In genomic region chr18:62778976-62779869, GRCh38 we compare ENCODE assay signal across 16 cellular contexts.
DNase-seq lines count a peak whose midpoint lies in the region; ATAC-seq, FAIRE-seq and TF ChIP-seq lines count a peak whose summit lies in the region.
"Had no signal": no experiment of that assay in that cellular context is flagged by ENCODE, and none has a peak within 500 bp of the region (broad histone marks: within the 10 kb centered on the region; RNA-seq: fewer than 3 reads in every experiment).

No MANE protein-coding gene starts in this region.

- H3K56ac ChIP-seq in H1 (replicated peaks; ENCODE audit: insufficient read length, low read depth, low read length): no peak overlapping the region

- peaks cover 6% of the 10 kb centered on the region in 2 experiments for H4K20me1 ChIP-seq in H1 (replicated peaks in 1 of 2; ENCODE audit: control insufficient read depth in 1 of 2, insufficient read depth in 2 of 2, low read length in 2 of 2)

- POLR2A ChIA-PET in H1 (lab: Charles Lee; ENCODE audit: partially characterized antibody): interaction anchor here (0.6 to 1.4 kb wide), 3 partner anchors 14 to 49 kb away, joined by 3 to 4 read pairs (median 3); no protein-coding TSS in a partner anchor

- peak; percentile 45 for FAIRE-seq in H1 (lab: Jason Lieb, UNC)

- TF ChIP-seq EP300 in H1 (IDR thresholded peaks at IDR 0.05; ENCODE audit: borderline replicate concordance in 1 of 2, low read depth in 2 of 2, low read length in 2 of 2): no peak

- no peak overlapping the region for H3K14ac ChIP-seq in H1 (ENCODE audit: insufficient read length)

- no peaks in the 10 kb centered on the region for H3K36me3 ChIP-seq in CD4-positive, CD25-positive, alpha-beta regulatory T cell (ENCODE audit: control insufficient read depth, insufficient read depth, low read length)
- H3K36me3 ChIP-seq in H1 (ENCODE audit: control insufficient read depth in 2 of 4, insufficient read depth in 4 of 4, low read length in 3 of 4): no peaks in the 10 kb centered on the region; a peak in 1 of 8 replicates
- H3K36me3 ChIP-seq: left lung, Peyer's patch had no signal

- no peaks in the 10 kb centered on the region for H3K27me3 ChIP-seq in CD4-positive, CD25-positive, alpha-beta regulatory T cell (ENCODE audit: control insufficient read depth, insufficient read depth, low read length)
- H3K27me3 ChIP-seq in H1 (replicated peaks in 1 of 4; ENCODE audit: control insufficient read depth in 3 of 4, extremely low read depth in 1 of 4, insufficient read depth in 3 of 4, low read length in 3 of 4): no peaks in the 10 kb centered on the region
- H3K27me3 ChIP-seq: left lung, Peyer's patch had no signal

- peaks cover 12 to 43% (median 40%) of the 10 kb centered on the region in 4 donors for H3K4me1 Mint-ChIP-seq in CD4-positive, CD25-positive, alpha-beta regulatory T cell

- TF ChIP-seq POLR2A in H1 (IDR thresholded peaks at IDR 0.05; ENCODE audit: control extremely low read depth in 1 of 2, low read depth in 2 of 2, low read length in 2 of 2): no peak

- H3K9me3 ChIP-seq in CD4-positive, CD25-positive, alpha-beta regulatory T cell (ENCODE audit: control insufficient read depth in 2 of 2, low read length in 2 of 2): no peaks in the 10 kb centered on the region
- no peaks in the 10 kb centered on the region for H3K9me3 ChIP-seq in H1 (ENCODE audit: insufficient read depth in 2 of 2, low read depth in 1 of 2, low read length in 1 of 2)
- H3K9me3 ChIP-seq: left lung, Peyer's patch had no signal

- H3K4me2 ChIP-seq in H1 (ENCODE audit: insufficient read depth in 1 of 2, low read depth in 2 of 2, low read length in 2 of 2): peak overlapping the region; percentile 23 to 35

- peaks cover 24 to 99% of the 10 kb centered on the region in 2 experiments; a peak in 3 of 4 replicates for H3K79me2 ChIP-seq in H1 (ENCODE audit: control insufficient read depth in 1 of 2, insufficient read depth in 2 of 2, low read length in 2 of 2)

- H3K18ac ChIP-seq in H1 (ENCODE audit: extremely low read depth, low read length): no peak overlapping the region; the same call in 1 of the 2 replicates

- peaks cover 8% of the 10 kb centered on the region; the same call in 1 of the 2 replicates for H3K79me1 ChIP-seq in H1 (ENCODE audit: low read depth, low read length)

- no peak overlapping the region for H3K9ac ChIP-seq in H1 (replicated peaks in 1 of 4; ENCODE audit: extremely low read depth in 1 of 4, low read depth in 3 of 4, low read length in 3 of 4)

- peaks cover 7% of the 10 kb centered on the region for H3K4me1 ChIP-seq in CD4-positive, CD25-positive, alpha-beta regulatory T cell (ENCODE audit: control insufficient read depth, insufficient read depth, low read length, poor library complexity, severe bottlenecking)
- peaks cover 6 to 19% (median 15%) of the 10 kb centered on the region in 4 experiments; a peak in 6 of 7 replicates for H3K4me1 ChIP-seq in H1 (replicated peaks in 1 of 4; ENCODE audit: control insufficient read depth in 3 of 4, insufficient read depth in 4 of 4, low read length in 3 of 4)
- H3K4me1 ChIP-seq: Peyer's patch had no signal

- H3K27me3 Mint-ChIP-seq in CD4-positive, CD25-positive, alpha-beta regulatory T cell: no peaks in the 10 kb centered on the region
- H3K27me3 Mint-ChIP-seq: activated CD8-positive, alpha-beta memory T cell treated with anti-CD3 and anti-CD28 coated beads, Interleukin-2, amount 10 ng/mL, durations not matched to agents 7 days and 5 days had no signal

- no peak overlapping the region for H3K23ac ChIP-seq in H1 (ENCODE audit: insufficient read length)

- H3K23me2 ChIP-seq in H1 (ENCODE audit: low read depth, low read length): no peaks in the 10 kb centered on the region

- H3K4ac ChIP-seq in H1 (replicated peaks; ENCODE audit: insufficient read length, low read depth, low read length): no peak overlapping the region

- H4K5ac ChIP-seq in H1 (ENCODE audit: insufficient read length, low read depth, low read length): no peak overlapping the region

- TF ChIP-seq CTCF in H1 (IDR thresholded peaks at IDR 0.05; ENCODE audit: control extremely low read depth in 1 of 3, insufficient read depth in 1 of 3, low read depth in 1 of 3, low read length in 3 of 3): no peak

- peak overlapping the region; percentile 0 for H2BK120ac ChIP-seq in H1 (replicated peaks; ENCODE audit: low read depth, low read length)

- no peak overlapping the region for H2BK20ac ChIP-seq in H1 (ENCODE audit: low read length)

- no peaks in the 10 kb centered on the region for H3K36me3 Mint-ChIP-seq in CD4-positive, CD25-positive, alpha-beta regulatory T cell

- H3K27ac Mint-ChIP-seq in CD4-positive, CD25-positive, alpha-beta regulatory T cell: peak overlapping the region in 2 of 3 donors; percentile 39 to 64
- H3K27ac Mint-ChIP-seq: activated CD8-positive, alpha-beta memory T cell treated with anti-CD3 and anti-CD28 coated beads, Interleukin-2, amount 10 ng/mL, durations not matched to agents 7 days and 5 days; CD14-positive monocyte had no signal

- no peak overlapping the region for H4K8ac ChIP-seq in H1 (ENCODE audit: extremely low read depth, insufficient read depth, low read length)

- no peak overlapping the region for H3K4me3 ChIP-seq in CD4-positive, CD25-positive, alpha-beta regulatory T cell (ENCODE audit: low read depth, low read length)
- H3K4me3 ChIP-seq in H1 (ENCODE audit: extremely low read depth in 1 of 4, insufficient read depth in 2 of 4, low read depth in 3 of 4, low read length in 4 of 4): peak overlapping the region in 1 of 4 experiments; percentile 10; a peak in 1 of 8 replicates
- H3K4me3 ChIP-seq: left lung, Peyer's patch had no signal

- ATAC-seq in CD4-positive, CD25-positive, alpha-beta regulatory T cell (ENCODE audit: low read depth in 2 of 2): no peak
- no peak for ATAC-seq in HG03565 (IDR thresholded peaks at IDR 0.05; ENCODE audit: unreplicated experiment)
- ATAC-seq: activated CD8-positive, alpha-beta memory T cell treated with anti-CD3 and anti-CD28 coated beads, Interleukin-2, amount 10 ng/mL, durations not matched to agents 7 days and 5 days; left lung; naive thymus-derived CD4-positive, alpha-beta T cell had no signal

- H3K4me3 Mint-ChIP-seq in CD4-positive, CD25-positive, alpha-beta regulatory T cell: no peak overlapping the region
- H3K4me3 Mint-ChIP-seq: activated CD8-positive, alpha-beta memory T cell treated with anti-CD3 and anti-CD28 coated beads, Interleukin-2, amount 10 ng/mL, durations not matched to agents 7 days and 5 days; CD14-positive monocyte; naive thymus-derived CD4-positive, alpha-beta T cell had no signal

- 57% methylated on average over 6 of the region's 6 CpGs; no CpG with 5 or more reads in 1 of the 2 experiments for WGBS in H1 (ENCODE audit: extremely low coverage in 1 of 2, insufficient coverage in 1 of 2, insufficient read length in 1 of 2, insufficient replicate concordance in 2 of 2, low coverage in 1 of 2, low lambda C conversion rate in 2 of 2, missing lambda C conversion rate in 1 of 2), 2 experiments

- CTCF ChIA-PET in H1 (lab: Charles Lee; ENCODE audit: partially characterized antibody): interaction anchor here (0.6 kb wide), 1 partner anchor 22 kb away, joined by 3 read pairs; no protein-coding TSS in a partner anchor

- DNase-seq in CD4-positive, CD25-positive, alpha-beta regulatory T cell: peak in 1 of 3 donors; percentile 10
- peak; percentile 36 for DNase-seq in COR-L47 (lab: John Stamatoyannopoulos, UW)
- peak; percentile 80 for DNase-seq in OCI-M1 (lab: John Stamatoyannopoulos, UW)
- no peak for DNase-seq in H1 (ENCODE audit: low read depth in 1 of 2, low spot score in 2 of 2)
- no peak for DNase-seq in NCI-H1092 treated with DMSO at 0.1 percent for 48 hours (lab: John Stamatoyannopoulos, UW)
- DNase-seq in NAMALWA (ENCODE audit: low spot score): no peak
- DNase-seq: activated CD8-positive, alpha-beta memory T cell treated with anti-CD3 and anti-CD28 coated beads, Interleukin-2, amount 10 ng/mL, durations not matched to agents 7 days and 5 days; GF-D8; left lung; naive thymus-derived CD4-positive, alpha-beta T cell; NCI-H2227 treated with DMSO at 0.1 percent for 48 hours; Peyer's patch; retina had no signal

- no peaks in the 10 kb centered on the region for H3K9me3 Mint-ChIP-seq in CD4-positive, CD25-positive, alpha-beta regulatory T cell
- H3K9me3 Mint-ChIP-seq: CD14-positive monocyte had no signal

- no peak overlapping the region for H2AFZ ChIP-seq in H1 (ENCODE audit: low read length)

- H2BK15ac ChIP-seq in H1 (ENCODE audit: low read length): no peak overlapping the region

- H3K27ac ChIP-seq in CD4-positive, CD25-positive, alpha-beta regulatory T cell (ENCODE audit: insufficient read depth, low read length, poor library complexity, severe bottlenecking): no peak overlapping the region
- H3K27ac ChIP-seq in H1 (ENCODE audit: low read depth, low read length): no peak overlapping the region
- H3K27ac ChIP-seq: HL-60, left lung, Peyer's patch had no signal

- no peak for TF ChIP-seq RAD21 in H1 (IDR thresholded peaks at IDR 0.05 in 1 of 2, conservative IDR thresholded peaks at IDR 0.05 in 1 of 2; ENCODE audit: low read depth in 2 of 2, low read length in 2 of 2)

- 0 out of 2 replicates have a peak overlapping the region, but pooled peaks have one; percentile 3 for H2BK5ac ChIP-seq in H1 (ENCODE audit: low read depth, low read length)

- H4K91ac ChIP-seq in H1 (replicated peaks; ENCODE audit: insufficient read length, low read length): peak overlapping the region; percentile 13

- 0 out of 2 replicates have a peak overlapping the region, but pooled peaks have one; percentile 5 for H2BK12ac ChIP-seq in H1 (ENCODE audit: low read depth, low read length)

- no peak overlapping the region for H2AK5ac ChIP-seq in H1 (ENCODE audit: low read depth, low read length)

TF ChIP-seq in H1, 55 proteins besides CTCF, POLR2A, EP300 and RAD21:
- TF ChIP-seq BACH1 (IDR thresholded peaks at IDR 0.05; ENCODE audit: low read length) (no peak), RXRA (IDR thresholded peaks at IDR 0.05; ENCODE audit: insufficient read depth, low read depth, low read length) (no peak), TBP (IDR thresholded peaks at IDR 0.05; ENCODE audit: low read depth, low read length) (peak; percentile 48; the same call in 1 of the 2 replicates), SRF (IDR thresholded peaks at IDR 0.05; ENCODE audit: low read depth, low read length) (no peak)

Comparison
In these comparisons a context has a peak if more than half of its experiments do, and no peak if none do; other contexts are left out.
1. DNase-seq: peak in COR-L47 (single experiment) and OCI-M1 (single experiment); none in H1 (0 of 2), NCI-H1092 treated with DMSO at 0.1 percent for 48 hours (single experiment) and NAMALWA (single experiment).